In genomic region chr20:4067600-4068261, GRCh38 we compare ENCODE assay signal across 1 cellular context.
TF ChIP-seq lines count a peak whose summit lies in the region.

No MANE protein-coding gene starts in this region.

TF ChIP-seq in WTC11, 78 proteins besides CTCF, POLR2A, EP300 and RAD21 (continued from another document):
- TF ChIP-seq ARID4B (CRISPR knock-in tag; IDR thresholded peaks at IDR 0.05; ENCODE audit: borderline replicate concordance) = no peak
- TF ChIP-seq, protein P1, sequence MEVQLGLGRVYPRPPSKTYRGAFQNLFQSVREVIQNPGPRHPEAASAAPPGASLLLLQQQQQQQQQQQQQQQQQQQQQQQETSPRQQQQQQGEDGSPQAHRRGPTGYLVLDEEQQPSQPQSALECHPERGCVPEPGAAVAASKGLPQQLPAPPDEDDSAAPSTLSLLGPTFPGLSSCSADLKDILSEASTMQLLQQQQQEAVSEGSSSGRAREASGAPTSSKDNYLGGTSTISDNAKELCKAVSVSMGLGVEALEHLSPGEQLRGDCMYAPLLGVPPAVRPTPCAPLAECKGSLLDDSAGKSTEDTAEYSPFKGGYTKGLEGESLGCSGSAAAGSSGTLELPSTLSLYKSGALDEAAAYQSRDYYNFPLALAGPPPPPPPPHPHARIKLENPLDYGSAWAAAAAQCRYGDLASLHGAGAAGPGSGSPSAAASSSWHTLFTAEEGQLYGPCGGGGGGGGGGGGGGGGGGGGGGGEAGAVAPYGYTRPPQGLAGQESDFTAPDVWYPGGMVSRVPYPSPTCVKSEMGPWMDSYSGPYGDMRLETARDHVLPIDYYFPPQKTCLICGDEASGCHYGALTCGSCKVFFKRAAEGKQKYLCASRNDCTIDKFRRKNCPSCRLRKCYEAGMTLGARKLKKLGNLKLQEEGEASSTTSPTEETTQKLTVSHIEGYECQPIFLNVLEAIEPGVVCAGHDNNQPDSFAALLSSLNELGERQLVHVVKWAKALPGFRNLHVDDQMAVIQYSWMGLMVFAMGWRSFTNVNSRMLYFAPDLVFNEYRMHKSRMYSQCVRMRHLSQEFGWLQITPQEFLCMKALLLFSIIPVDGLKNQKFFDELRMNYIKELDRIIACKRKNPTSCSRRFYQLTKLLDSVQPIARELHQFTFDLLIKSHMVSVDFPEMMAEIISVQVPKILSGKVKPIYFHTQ (CRISPR knock-in tag; IDR thresholded peaks at IDR 0.05) = no peak
- TF ChIP-seq ERG (CRISPR knock-in tag; IDR thresholded peaks at IDR 0.05) = no peak
